ENCODE assay signal across 1 cellular context in genomic region chr5:179858586-179859427, GRCh38.
A peak's percentile ranks its signal among the peaks of the same experiment; 100 is the strongest.
TF ChIP-seq lines count a peak whose summit lies in the region.

MRNIP (minus strand) TSS chr5:179858817; CDS start chr5:179858796, 21 bp downstream.

TF ChIP-seq in K562, 482 proteins besides CTCF, POLR2A, EP300 and RAD21 (continued from another document and continues in another):
- TF ChIP-seq ZBTB40 (IDR thresholded peaks at IDR 0.05), result peak; percentile 62; the same call in 1 of the 2 replicates
- TF ChIP-seq ZBTB40 (CRISPR knock-in tag; IDR thresholded peaks at IDR 0.05), result no peak
- peak; percentile 98 to 99 for TF ChIP-seq NRF1 (conservative IDR thresholded peaks at IDR 0.05 in 1 of 2, IDR thresholded peaks at IDR 0.05 in 1 of 2)
- peak; percentile 53 for TF ChIP-seq SP1 (CRISPR knock-in tag; IDR thresholded peaks at IDR 0.05)
- TF ChIP-seq HLTF (IDR thresholded peaks at IDR 0.05), result no peak
- no peak for TF ChIP-seq PKNOX1 (IDR thresholded peaks at IDR 0.05)
- peak; percentile 36; the same call in 1 of the 2 replicates for TF ChIP-seq FOXK1 (CRISPR knock-in tag; IDR thresholded peaks at IDR 0.05; ENCODE audit: borderline replicate concordance)
- no peak for TF ChIP-seq NFRKB (IDR thresholded peaks at IDR 0.05; ENCODE audit: low read depth)
- TF ChIP-seq CCAR2 (IDR thresholded peaks at IDR 0.05; ENCODE audit: low read depth, low read length), result no peak
- peak; percentile 26; the same call in 1 of the 2 replicates for TF ChIP-seq ZNF511 (CRISPR knock-in tag; IDR thresholded peaks at IDR 0.05)
- no peak for TF ChIP-seq MTF1 (CRISPR knock-in tag; IDR thresholded peaks at IDR 0.05; ENCODE audit: borderline replicate concordance)
- no peak for TF ChIP-seq FOXJ2 (tag; IDR thresholded peaks at IDR 0.05)
- no peak for TF ChIP-seq ERF (CRISPR knock-in tag; IDR thresholded peaks at IDR 0.05)
- no peak for TF ChIP-seq ZNF124 (CRISPR knock-in tag; IDR thresholded peaks at IDR 0.05)
- no peak for TF ChIP-seq ZNF695 (CRISPR knock-in tag; IDR thresholded peaks at IDR 0.05)
- 0 out of 2 replicates have a peak, but pooled peaks have one; percentile 30 for TF ChIP-seq CBX1 (IDR thresholded peaks at IDR 0.05; ENCODE audit: low read depth)
- no peak for TF ChIP-seq GATAD2B (IDR thresholded peaks at IDR 0.05; ENCODE audit: borderline replicate concordance)
- TF ChIP-seq HNRNPLL (IDR thresholded peaks at IDR 0.05; ENCODE audit: low read depth, low read length, poor library complexity, severe bottlenecking), result peak; percentile 85
- no peak for TF ChIP-seq SMARCA4 (IDR thresholded peaks at IDR 0.05)
- no peak for TF ChIP-seq SOX6 (IDR thresholded peaks at IDR 0.05)
- peak; percentile 82 for TF ChIP-seq GABPA (tag; conservative IDR thresholded peaks at IDR 0.05; ENCODE audit: low read depth)
- no peak for TF ChIP-seq ZNF830 (CRISPR knock-in tag; IDR thresholded peaks at IDR 0.05)
- no peak for TF ChIP-seq ZBTB49 (CRISPR knock-in tag; IDR thresholded peaks at IDR 0.05; ENCODE audit: borderline replicate concordance)
- TF ChIP-seq HES1 (IDR thresholded peaks at IDR 0.05; ENCODE audit: low read depth), result no peak
- peak; percentile 43; the same call in 1 of the 2 replicates for TF ChIP-seq TCF3 (CRISPR knock-in tag; IDR thresholded peaks at IDR 0.05)
- no peak for TF ChIP-seq TRIM25 (IDR thresholded peaks at IDR 0.05; ENCODE audit: borderline replicate concordance)
- TF ChIP-seq CTBP1 (IDR thresholded peaks at IDR 0.05; ENCODE audit: borderline replicate concordance), result peak; percentile 91
- no peak; a peak in 1 of 4 replicates for TF ChIP-seq ZNF639 (CRISPR knock-in tag; conservative IDR thresholded peaks at IDR 0.05 in 1 of 2, IDR thresholded peaks at IDR 0.05 in 1 of 2)
- peak; percentile 75 for TF ChIP-seq CCNT2 (IDR thresholded peaks at IDR 0.05; ENCODE audit: borderline replicate concordance, extremely low read depth, insufficient read length, low read depth, low read length)
- 0 out of 2 replicates have a peak, but pooled peaks have one; percentile 39 for TF ChIP-seq REST (CRISPR knock-in tag; IDR thresholded peaks at IDR 0.05; ENCODE audit: low read depth)
- no peak for TF ChIP-seq ASH1L (IDR thresholded peaks at IDR 0.05; ENCODE audit: borderline replicate concordance, low read depth, partially characterized antibody)
- TF ChIP-seq ELF1 (tag; IDR thresholded peaks at IDR 0.05), result no peak
- no peak for TF ChIP-seq ZNF75A (CRISPR knock-in tag; IDR thresholded peaks at IDR 0.05)
- no peak for TF ChIP-seq ZNF174 (CRISPR knock-in tag; IDR thresholded peaks at IDR 0.05)
- TF ChIP-seq SMARCA5 (IDR thresholded peaks at IDR 0.05), result no peak
- peak; percentile 42 for TF ChIP-seq KDM5B (IDR thresholded peaks at IDR 0.05; ENCODE audit: insufficient replicate concordance, low read depth, low read length)
- TF ChIP-seq SRSF3 (IDR thresholded peaks at IDR 0.05; ENCODE audit: insufficient read depth, low read length), result no peak
- no peak for TF ChIP-seq ZNF253 (CRISPR knock-in tag; conservative IDR thresholded peaks at IDR 0.05)
- no peak for TF ChIP-seq RAD51 (IDR thresholded peaks at IDR 0.05; ENCODE audit: borderline replicate concordance, low read depth)
- no peak for TF ChIP-seq ARHGAP35 (IDR thresholded peaks at IDR 0.05; ENCODE audit: partially characterized antibody)
- TF ChIP-seq IRF9 (tag; IDR thresholded peaks at IDR 0.05), result no peak
